In the genomic region with DNA sequence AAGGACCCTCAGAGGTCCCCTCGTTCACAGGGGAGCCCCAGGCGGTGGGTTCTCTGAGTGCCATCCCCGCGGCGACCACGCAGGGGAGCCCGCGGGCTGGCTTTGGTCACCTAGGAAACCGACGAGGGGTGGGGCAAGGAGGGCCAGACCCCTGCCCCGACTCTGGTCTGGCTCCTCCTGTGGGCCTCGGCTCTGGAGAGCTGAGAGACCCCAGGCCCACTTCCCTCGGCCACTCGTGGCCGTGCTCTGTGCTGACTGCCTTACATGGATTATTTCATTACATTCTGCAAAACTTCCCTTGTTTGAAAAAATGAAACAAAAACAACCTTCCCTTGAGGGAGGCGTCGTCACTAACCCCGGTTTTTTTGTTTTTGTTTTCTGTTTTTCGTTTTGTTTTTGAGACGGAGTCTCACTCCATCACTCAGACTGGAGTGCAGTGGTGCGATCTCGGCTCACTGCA, we compare ENCODE assay signal across 8 cellular contexts. TPM values are rescaled to one million over a fixed set of nuclear protein-coding genes. Genes with fewer than 3 reads are reported as not detected.
DNase-seq lines count a peak whose midpoint lies in the region; ATAC-seq and TF ChIP-seq lines count a peak whose summit lies in the region.

No MANE protein-coding gene starts in this region.

- no peak for TF ChIP-seq POLR2A in thyroid gland (IDR thresholded peaks at IDR 0.05)

- BruUV-seq in Caco-2 (replicated peaks; lab: Mats Ljungman, UMichigan): no TSS peak

- H3K27ac ChIP-seq in neural progenitor cell (no peak overlapping the region), thyroid gland (no peak overlapping the region)

- H3K4me1 Mint-ChIP-seq in Caco-2 (ENCODE audit: low read depth, unreplicated experiment) (no peaks in the 10 kb centered on the region), neural progenitor cell (peaks cover 7% of the 10 kb centered on the region)

- no peaks in the 10 kb centered on the region for H3K4me1 ChIP-seq in Caco-2
- peaks cover 6% of the 10 kb centered on the region for H3K4me1 ChIP-seq in neural progenitor cell
- no peaks in the 10 kb centered on the region for H3K4me1 ChIP-seq in thyroid gland

- H3K9me3 ChIP-seq in Caco-2: peaks cover 11% of the 10 kb centered on the region; the same call in 1 of the 2 replicates
- H3K9me3 ChIP-seq in neural progenitor cell (ENCODE audit: low read depth): peaks cover 3% of the 10 kb centered on the region
- no peaks in the 10 kb centered on the region for H3K9me3 ChIP-seq in thyroid gland

- CTCF ChIA-PET in Caco-2 (lab: Charles Lee): interaction anchor here (0.6 to 0.7 kb wide), 2 partner anchors 122 to 302 kb away, joined by 3 read pairs; no protein-coding TSS in a partner anchor

- peak; percentile 71 for ATAC-seq in GM21515 (IDR thresholded peaks at IDR 0.05; ENCODE audit: unreplicated experiment)

- H3K27ac Mint-ChIP-seq in Caco-2 (ENCODE audit: unreplicated experiment): no peak overlapping the region
- H3K27ac Mint-ChIP-seq in neural progenitor cell: peak overlapping the region; percentile 39

- H3K36me3 Mint-ChIP-seq in Caco-2 (ENCODE audit: insufficient read depth, unreplicated experiment) (no peaks in the 10 kb centered on the region), neural progenitor cell (no peaks in the 10 kb centered on the region)

- H3K4me2 ChIP-seq in neural progenitor cell: peak overlapping the region; percentile 51

- H3K9me3 Mint-ChIP-seq in Caco-2 (ENCODE audit: unreplicated experiment) (peaks cover 6% of the 10 kb centered on the region), neural progenitor cell (peaks cover 21% of the 10 kb centered on the region)

- H3K36me3 ChIP-seq in Caco-2 (ENCODE audit: control insufficient read depth, insufficient read depth, low read length): no peaks in the 10 kb centered on the region
- H3K36me3 ChIP-seq in neural progenitor cell: no peaks in the 10 kb centered on the region
- H3K36me3 ChIP-seq in thyroid gland: no peaks in the 10 kb centered on the region

- no peaks in the 10 kb centered on the region for H3F3A ChIP-seq in neural progenitor cell (ENCODE audit: low read depth)

- DNase-seq in Caco-2 (peak in 1 of 2 experiments; percentile 61), MV-4-11 (lab: John Stamatoyannopoulos, UW) (peak; percentile 29), epithelial cell of proximal tubule (ENCODE audit: low read depth) (no peak), neural progenitor cell (ENCODE audit: low spot score) (peak; percentile 88), thyroid gland (peak; percentile 17 to 20), DMS153 (lab: John Stamatoyannopoulos, UW) (no peak)
- peak; percentile 72 for DNase-seq in activated CD8-positive, alpha-beta memory T cell treated with anti-CD3 and anti-CD28 coated beads, Interleukin-2, amount 50 U/mL, for 4 hours

- intact Hi-C loops in Caco-2 (cut with micrococcal nuclease; ENCODE audit: unreplicated experiment): loop anchor here (5.0 kb wide), 1 partner anchor 190 kb away; no protein-coding TSS in a partner anchor
- intact Hi-C loops in thyroid gland (cut with DNase I): no loop called here

- WGBS in thyroid gland, 2 donors: 7 to 9% methylated on average over 12 to 22 of the region's 22 CpGs

- H4K20me1 ChIP-seq in neural progenitor cell (ENCODE audit: low read depth): no peaks in the 10 kb centered on the region

- POLR2A ChIA-PET in Caco-2 (lab: Charles Lee): no interaction called here

- no peak overlapping the region for H3K9ac ChIP-seq in neural progenitor cell

- no peak overlapping the region for H3K4me3 ChIP-seq in Caco-2 (ENCODE audit: low read depth, low read length)
- peak overlapping the region; percentile 59 for H3K4me3 ChIP-seq in epithelial cell of proximal tubule (ENCODE audit: low read depth, low read length)
- H3K4me3 ChIP-seq in neural progenitor cell: no peak overlapping the region
- peak overlapping the region in 1 of 3 donors; percentile 5 for H3K4me3 ChIP-seq in thyroid gland (replicated peaks in 1 of 3)

- H3K79me2 ChIP-seq in neural progenitor cell (ENCODE audit: low read depth): no peaks in the 10 kb centered on the region

- TF ChIP-seq CTCF in Caco-2 (IDR thresholded peaks at IDR 0.05; ENCODE audit: insufficient read depth in 1 of 2, low read depth in 1 of 2, low read length in 1 of 2, severe bottlenecking in 1 of 2, unreplicated experiment in 1 of 2): peak; percentile 67 to 74
- peak; percentile 79 for TF ChIP-seq CTCF in epithelial cell of proximal tubule (conservative IDR thresholded peaks at IDR 0.05; ENCODE audit: low read depth, low read length)
- TF ChIP-seq CTCF in neural progenitor cell (IDR thresholded peaks at IDR 0.05): peak; percentile 78
- peak in 4 of 6 experiments; percentile 42 to 74 (median 53) for TF ChIP-seq CTCF in thyroid gland (IDR thresholded peaks at IDR 0.05)

- H2AFZ ChIP-seq in neural progenitor cell (replicated peaks): peak overlapping the region; percentile 92

- H3K27me3 Mint-ChIP-seq in Caco-2 (ENCODE audit: insufficient read depth, unreplicated experiment) (peaks cover 10% of the 10 kb centered on the region), neural progenitor cell (ENCODE audit: insufficient read depth, low read depth) (peaks cover 2% of the 10 kb centered on the region)

- no peaks in the 10 kb centered on the region; the same call in 1 of the 2 replicates for H3K27me3 ChIP-seq in Caco-2 (replicated peaks; ENCODE audit: control insufficient read depth, insufficient read depth, low read length)
- no peaks in the 10 kb centered on the region for H3K27me3 ChIP-seq in neural progenitor cell
- no peaks in the 10 kb centered on the region for H3K27me3 ChIP-seq in thyroid gland

- H3K4me3 Mint-ChIP-seq in Caco-2 (ENCODE audit: unreplicated experiment) (peak overlapping the region; percentile 59), neural progenitor cell (peak overlapping the region; percentile 16)

RNA-seq across cellular contexts. Expression of gene CYTH4, which starts 15.2 kb away (rescaled TPM):
- total RNA-seq in Caco-2 (2022) (not detected in 2 replicates), epithelial cell of proximal tubule (0.07 TPM in 1 of 2 replicates, not detected in the other), neural progenitor cell (ENCODE audit: low replicate concordance) (not detected in 2 replicates), thyroid gland (10 to 100 TPM in 1 of 4 donors, 1 to 10 TPM in 3; 3.3 to 15.1 (median 4.2) TPM)

RNA-seq across cellular contexts. Expression of gene RAC2, which starts 23.1 kb away (rescaled TPM):
- total RNA-seq in Caco-2 (2022) (0.25 TPM in 1 of 2 replicates, not detected in the other), epithelial cell of proximal tubule (51.9 and 58.2 TPM in 2 replicates), neural progenitor cell (ENCODE audit: low replicate concordance) (1.7 and 2.1 TPM in 2 replicates), thyroid gland (1 to 10 TPM; 3.6 to 6.0 (median 4.6) TPM)

RNA-seq across cellular contexts. Expression of gene SSTR3, which starts 54.9 kb away (rescaled TPM):
- not detected in 2 replicates for total RNA-seq in Caco-2 (2022)
- total RNA-seq in epithelial cell of proximal tubule: not detected in 2 replicates
- 0.19 and 0.53 TPM in 2 replicates for total RNA-seq in neural progenitor cell (ENCODE audit: low replicate concordance)
- under 1 TPM in 3 of 4 donors, not detected in 1; 0.11 to 0.24 (median 0.13) TPM for total RNA-seq in thyroid gland

Comparison
In these comparisons a context has a peak if more than half of its experiments do, and no peak if none do; other contexts are left out.
1. DNase-seq: peak in MV-4-11 (single experiment), activated CD8-positive, alpha-beta memory T cell treated with anti-CD3 and anti-CD28 coated beads, Interleukin-2, amount 50 U/mL, for 4 hours (single experiment), neural progenitor cell (single experiment) and thyroid gland (2 of 2); none in epithelial cell of proximal tubule (single experiment) and DMS153 (single experiment).
2. Peak in every context shown above with its lines, with median percentiles within 50 percentile points of each other: CTCF ChIP-seq.